ENCODE assay signal across 23 cellular contexts in genomic region chr3:141471160-141471559, GRCh38. TPM values are rescaled to one million over a fixed set of nuclear protein-coding genes. Genes with fewer than 3 reads are reported as not detected.
DNase-seq lines count a peak whose midpoint lies in the region; ATAC-seq and TF ChIP-seq lines count a peak whose summit lies in the region.
"Had no signal": no experiment of that assay in that cellular context is flagged by ENCODE, and none has a peak within 500 bp of the region (broad histone marks: within the 10 kb centered on the region; RNA-seq: fewer than 3 reads in every experiment).

No MANE protein-coding gene starts in this region.

- H3K4me2 ChIP-seq in BLaER1 treated with 17β-estradiol and CSF1 and Interleukin-3, amounts not matched to agents 10 nM and 100 nM, result peak overlapping the region in 9 of 11 experiments; percentile 10 to 52 (median 48); a peak in 14 of 22 replicates

- no peaks in the 10 kb centered on the region for H3K36me3 ChIP-seq in BLaER1 treated with 17β-estradiol and CSF1 and Interleukin-3, amounts not matched to agents 10 nM and 100 nM
- no peaks in the 10 kb centered on the region for H3K36me3 ChIP-seq in left lung
- no peaks in the 10 kb centered on the region for H3K36me3 ChIP-seq in Peyer's patch
- H3K36me3 ChIP-seq: cardiac muscle cell, thoracic aorta had no signal

- peaks cover 8 to 26% (median 14%) of the 10 kb centered on the region in 11 experiments; a peak in 19 of 22 replicates for H3K9me3 ChIP-seq in BLaER1 treated with 17β-estradiol and CSF1 and Interleukin-3, amounts not matched to agents 10 nM and 100 nM (replicated peaks in 1 of 11)
- H3K9me3 ChIP-seq in left lung (peaks cover 0 to 4% of the 10 kb centered on the region in 2 donors), Peyer's patch (no peaks in the 10 kb centered on the region)
- H3K9me3 ChIP-seq: thoracic aorta had no signal

- H3K4me1 Mint-ChIP-seq in effector memory CD8-positive, alpha-beta T cell (ENCODE audit: low read depth in 2 of 2), result peaks cover 7 to 11% of the 10 kb centered on the region in 2 donors

- no peaks in the 10 kb centered on the region for H3K27me3 ChIP-seq in BLaER1 treated with 17β-estradiol and CSF1 and Interleukin-3, amounts not matched to agents 10 nM and 100 nM
- H3K27me3 ChIP-seq in left lung (no peaks in the 10 kb centered on the region), Peyer's patch (no peaks in the 10 kb centered on the region)
- H3K27me3 ChIP-seq: cardiac muscle cell had no signal

- H3K27ac Mint-ChIP-seq in effector memory CD8-positive, alpha-beta T cell, result no peak overlapping the region
- H3K27ac Mint-ChIP-seq: activated T-cell treated with anti-CD3 and anti-CD28 coated beads, Interleukin-2, amount 50 U/mL, for 24 hours; progenitor cell of endocrine pancreas had no signal

- peak overlapping the region in 3 of 11 experiments; percentile 35 to 50 (median 48); a peak in 4 of 22 replicates for H3K27ac ChIP-seq in BLaER1 treated with 17β-estradiol and CSF1 and Interleukin-3, amounts not matched to agents 10 nM and 100 nM
- no peak overlapping the region for H3K27ac ChIP-seq in left lung
- H3K27ac ChIP-seq in Peyer's patch, result no peak overlapping the region
- H3K27ac ChIP-seq: cardiac muscle cell, thoracic aorta had no signal

- H4K20me1 ChIP-seq in BLaER1 treated with 17β-estradiol and CSF1 and Interleukin-3, amounts not matched to agents 10 nM and 100 nM, result no peaks in the 10 kb centered on the region

- no peak overlapping the region for H3K4me3 Mint-ChIP-seq in effector memory CD8-positive, alpha-beta T cell
- H3K4me3 Mint-ChIP-seq: activated T-cell treated with anti-CD3 and anti-CD28 coated beads, Interleukin-2, amount 50 U/mL, for 24 hours had no signal

- DNase-seq in M059J (ENCODE audit: low read depth), result peak; percentile 78
- DNase-seq in T1000 (lab: John Stamatoyannopoulos, UW), result peak; percentile 25
- peak; percentile 91 for DNase-seq in foreskin fibroblast
- DNase-seq in medulla oblongata (ENCODE audit: extremely low spot score), result no peak
- no peak for DNase-seq in left lung
- no peak for DNase-seq in Peyer's patch
- no peak for DNase-seq in effector memory CD8-positive, alpha-beta T cell
- DNase-seq: ACHN; activated CD4-positive, CD25-positive, alpha-beta regulatory T cell treated with anti-CD3 and anti-CD28 coated beads, Interleukin-2, amount 50 U/mL, for 72 hours; activated naive CD4-positive, alpha-beta T cell; activated T-cell treated with anti-CD3 and anti-CD28 coated beads, Interleukin-2, amount 50 U/mL, for 24 hours; amniotic stem cell; cortex of kidney; Kasumi-1; NCI-H146; NCI-H2171; NCI-H69; Right ventricle myocardium superior had no signal

- no peak for TF ChIP-seq POLR2A in Peyer's patch (IDR thresholded peaks at IDR 0.05)

- intact Hi-C loops in left lung (cut with DNase I), result loop anchor here in 1 of 2 donors (5.0 kb wide), 1 partner anchor 86 kb away; no protein-coding TSS in a partner anchor

- H3K36me3 Mint-ChIP-seq in effector memory CD8-positive, alpha-beta T cell (ENCODE audit: insufficient read depth), result peaks cover 3% of the 10 kb centered on the region

- no peak for ATAC-seq in left lung
- no peak for ATAC-seq in effector memory CD8-positive, alpha-beta T cell (replicated peaks)
- ATAC-seq: HCT116 had no signal

- H3K27me3 Mint-ChIP-seq in effector memory CD8-positive, alpha-beta T cell, result no peaks in the 10 kb centered on the region
- H3K27me3 Mint-ChIP-seq: activated T-cell treated with anti-CD3 and anti-CD28 coated beads, Interleukin-2, amount 50 U/mL, for 24 hours; progenitor cell of endocrine pancreas had no signal

- H3K9ac ChIP-seq in BLaER1 treated with 17β-estradiol and CSF1 and Interleukin-3, amounts not matched to agents 10 nM and 100 nM, result no peak overlapping the region

- TF ChIP-seq CTCF in foreskin fibroblast (IDR thresholded peaks at IDR 0.05; ENCODE audit: low read depth, low read length), result no peak
- no peak for TF ChIP-seq CTCF in left lung (IDR thresholded peaks at IDR 0.05)
- no peak for TF ChIP-seq CTCF in Peyer's patch (IDR thresholded peaks at IDR 0.05)

- no peaks in the 10 kb centered on the region for H3K9me3 Mint-ChIP-seq in effector memory CD8-positive, alpha-beta T cell
- H3K9me3 Mint-ChIP-seq: activated T-cell treated with anti-CD3 and anti-CD28 coated beads, Interleukin-2, amount 50 U/mL, for 24 hours had no signal

- H3K4me1 ChIP-seq in BLaER1 treated with 17β-estradiol and CSF1 and Interleukin-3, amounts not matched to agents 10 nM and 100 nM, result peaks cover 9 to 31% (median 21%) of the 10 kb centered on the region in 10 experiments
- peaks cover 0 to 17% of the 10 kb centered on the region in 2 donors for H3K4me1 ChIP-seq in left lung
- H3K4me1 ChIP-seq in Peyer's patch, result no peaks in the 10 kb centered on the region

- no peak overlapping the region for H3K4me3 ChIP-seq in BLaER1 treated with 17β-estradiol and CSF1 and Interleukin-3, amounts not matched to agents 10 nM and 100 nM
- H3K4me3 ChIP-seq in foreskin fibroblast (ENCODE audit: low read depth in 1 of 2, low read length in 2 of 2), result no peak overlapping the region
- no peak overlapping the region for H3K4me3 ChIP-seq in left lung
- no peak overlapping the region for H3K4me3 ChIP-seq in Peyer's patch
- H3K4me3 ChIP-seq: cardiac muscle cell, thoracic aorta had no signal

RNA-seq across cellular contexts. Expression of gene RASA2, which starts 15.7 kb away (rescaled TPM):
- total RNA-seq in M059J (2014; rRNA removed; shearing (Covaris generic)), result 16.4 and 20.8 TPM in 2 replicates
- total RNA-seq in left lung, result 10 to 100 TPM; 17.2 to 23.3 TPM
- total RNA-seq in Peyer's patch, result 10 to 100 TPM; 22.3 to 43.7 (median 33.6) TPM

Comparison
In these comparisons a context has a peak if more than half of its experiments do, and no peak if none do; other contexts are left out.
1. DNase-seq: peak in M059J (single experiment), T1000 (single experiment) and foreskin fibroblast (2 of 2); none in medulla oblongata (single experiment), left lung (0 of 2), Peyer's patch (0 of 3) and effector memory CD8-positive, alpha-beta T cell (0 of 3).